In genomic region chr18:11810379-11810778, GRCh38 we compare ENCODE assay signal across 35 cellular contexts.
"Had no signal": no experiment of that assay in that cellular context is flagged by ENCODE, and none has a peak within 500 bp of the region (broad histone marks: within the 10 kb centered on the region; RNA-seq: fewer than 3 reads in every experiment).

No MANE protein-coding gene starts in this region.

- H3K27ac Mint-ChIP-seq: activated CD4-positive, alpha-beta memory T cell treated with anti-CD3 and anti-CD28 coated beads, Interleukin-2, amount 10 ng/mL, durations not matched to agents 7 days and 5 days; activated CD4-positive, alpha-beta T cell treated with anti-CD3 and anti-CD28 coated beads, Interleukin-2, amount 10 ng/mL, durations not matched to agents 7 days and 5 days; activated naive CD8-positive, alpha-beta T cell; activated T-cell treated with anti-CD3 and anti-CD28 coated beads, Interleukin-2, amount 50 U/mL, for 24 hours; activated T-helper 17 cell treated with anti-CD3 and anti-CD28 coated beads, Interleukin-2, amount 50 U/mL, for 72 hours; effector memory CD8-positive, alpha-beta T cell; T-helper 17 cell; T-helper 2 cell treated with Interferon-gamma antibody and Interleukin-4, amounts not matched to agents 5 μg/mL and 100 μg/mL, for 36 hours had no signal

- H3K4me3 ChIP-seq: esophagus squamous epithelium, gastroesophageal sphincter, heart right ventricle had no signal

- DNase-seq: activated CD4-positive, alpha-beta memory T cell treated with anti-CD3 and anti-CD28 coated beads, Interleukin-2, amount 10 ng/mL, durations not matched to agents 7 days and 5 days; activated CD4-positive, alpha-beta T cell treated with anti-CD3 and anti-CD28 coated beads for 1 hour; activated CD4-positive, alpha-beta T cell treated with anti-CD3 and anti-CD28 coated beads for 4 hours; activated CD4-positive, alpha-beta T cell treated with anti-CD3 and anti-CD28 coated beads, Interleukin-2, amount 10 ng/mL, durations not matched to agents 7 days and 5 days; activated CD4-positive, alpha-beta T cell treated with anti-CD3 and anti-CD28 coated beads, Interleukin-2, amount 50 U/mL, for 4 hours; activated CD8-positive, alpha-beta memory T cell treated with anti-CD3 and anti-CD28 coated beads, Interleukin-2, amount 50 U/mL, for 48 hours; activated effector memory CD4-positive, alpha-beta T cell treated with Interleukin-2 at 50 U/mL for 16 hours; activated gamma-delta T cell treated with Interleukin-2 at 50 U/mL for 16 hours; activated naive CD4-positive, alpha-beta T cell treated with anti-CD3 and anti-CD28 coated beads, Interleukin-2, amount 50 U/mL, for 16 hours; activated naive CD4-positive, alpha-beta T cell treated with Interleukin-2 at 50 U/mL for 16 hours; activated T-cell treated with anti-CD3 and anti-CD28 coated beads for 4 hours; activated T-cell treated with anti-CD3 and anti-CD28 coated beads, Interleukin-2, amount 50 U/mL, for 24 hours; amniotic stem cell; anterior cingulate cortex; brain microvascular endothelial cell; cortex of kidney; dermis blood vessel endothelial cell; effector CD4-positive, alpha-beta T cell; effector memory CD8-positive, alpha-beta T cell; esophagus squamous epithelium; foreskin melanocyte; heart right ventricle; T-helper 1 cell; T-helper 17 cell had no signal

- H3K9me3 Mint-ChIP-seq: activated CD4-positive, alpha-beta memory T cell treated with anti-CD3 and anti-CD28 coated beads, Interleukin-2, amount 10 ng/mL, durations not matched to agents 7 days and 5 days; activated CD4-positive, alpha-beta T cell treated with anti-CD3 and anti-CD28 coated beads, Interleukin-2, amount 10 ng/mL, durations not matched to agents 7 days and 5 days; activated T-cell treated with anti-CD3 and anti-CD28 coated beads, Interleukin-2, amount 50 U/mL, for 24 hours; activated T-helper 17 cell treated with anti-CD3 and anti-CD28 coated beads, Interleukin-2, amount 50 U/mL, for 72 hours; central memory CD8-positive, alpha-beta T cell; effector memory CD8-positive, alpha-beta T cell; T-helper 2 cell treated with Interferon-gamma antibody and Interleukin-4, amounts not matched to agents 5 μg/mL and 100 μg/mL, for 36 hours had no signal

- ATAC-seq: activated T-helper 17 cell treated with anti-CD3 and anti-CD28 coated beads, Interleukin-2, amount 50 U/mL, for 72 hours; effector memory CD8-positive, alpha-beta T cell; gastroesophageal sphincter; heart right ventricle; T-helper 17 cell had no signal

- H3K27ac ChIP-seq: brain microvascular endothelial cell, epithelial cell of prostate, esophagus squamous epithelium, gastroesophageal sphincter, heart right ventricle had no signal

- H3K36me3 ChIP-seq: brain microvascular endothelial cell, esophagus squamous epithelium, gastroesophageal sphincter, heart right ventricle had no signal

- FAIRE-seq: astrocyte, bronchial epithelial cell, colon, endometrium, endothelial cell of umbilical vein had no signal

- H3K9me3 ChIP-seq: esophagus squamous epithelium, gastroesophageal sphincter, heart right ventricle had no signal

- H3K36me3 Mint-ChIP-seq: activated naive CD8-positive, alpha-beta T cell had no signal

- H3K4me1 Mint-ChIP-seq: activated CD4-positive, alpha-beta memory T cell treated with anti-CD3 and anti-CD28 coated beads, Interleukin-2, amount 10 ng/mL, durations not matched to agents 7 days and 5 days; activated CD4-positive, alpha-beta T cell treated with anti-CD3 and anti-CD28 coated beads, Interleukin-2, amount 10 ng/mL, durations not matched to agents 7 days and 5 days; activated T-helper 17 cell treated with anti-CD3 and anti-CD28 coated beads, Interleukin-2, amount 50 U/mL, for 72 hours; central memory CD8-positive, alpha-beta T cell; T-helper 17 cell had no signal

- H3K27me3 ChIP-seq: brain microvascular endothelial cell, esophagus squamous epithelium, gastroesophageal sphincter, heart right ventricle had no signal

- H3K27me3 Mint-ChIP-seq: activated naive CD8-positive, alpha-beta T cell had no signal

- H3K4me1 ChIP-seq: esophagus squamous epithelium, gastroesophageal sphincter had no signal

- H3K4me3 Mint-ChIP-seq: activated CD4-positive, alpha-beta memory T cell treated with anti-CD3 and anti-CD28 coated beads, Interleukin-2, amount 10 ng/mL, durations not matched to agents 7 days and 5 days; activated CD4-positive, alpha-beta T cell treated with anti-CD3 and anti-CD28 coated beads, Interleukin-2, amount 10 ng/mL, durations not matched to agents 7 days and 5 days; activated naive CD8-positive, alpha-beta T cell; activated T-cell treated with anti-CD3 and anti-CD28 coated beads, Interleukin-2, amount 50 U/mL, for 24 hours; activated T-helper 17 cell treated with anti-CD3 and anti-CD28 coated beads, Interleukin-2, amount 50 U/mL, for 72 hours; central memory CD8-positive, alpha-beta T cell; effector memory CD8-positive, alpha-beta T cell; T-helper 17 cell; T-helper 2 cell treated with Interferon-gamma antibody and Interleukin-4, amounts not matched to agents 5 μg/mL and 100 μg/mL, for 36 hours had no signal
